In the genomic region with DNA sequence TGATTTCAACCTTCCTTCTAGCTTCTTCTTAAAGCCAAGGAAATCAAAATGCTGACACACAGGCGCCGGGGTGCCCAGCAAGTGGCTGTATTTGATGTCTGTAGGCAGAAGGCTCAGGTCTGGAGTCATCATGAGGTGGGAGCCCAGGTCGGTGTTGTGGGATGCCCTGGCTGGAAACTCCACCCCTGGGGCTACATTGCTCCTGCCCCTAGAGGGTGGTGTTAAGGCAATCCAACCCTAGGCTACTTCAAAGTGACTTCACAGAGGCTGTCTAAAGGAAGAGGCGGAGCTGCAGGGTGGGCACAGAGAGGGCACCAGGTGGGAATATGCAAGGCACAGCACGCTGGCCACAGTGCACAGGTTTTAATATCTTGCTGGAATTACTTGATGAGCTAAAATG, we compare ENCODE assay signal across 3 cellular contexts.
TF ChIP-seq lines count a peak whose summit lies in the region.

No MANE protein-coding gene starts in this region.

TF ChIP-seq in A549, 52 proteins besides CTCF, POLR2A, EP300 and RAD21:
- TF ChIP-seq MAX (IDR thresholded peaks at IDR 0.05) (no peak), GATA3 (IDR thresholded peaks at IDR 0.05; ENCODE audit: borderline replicate concordance) (no peak), RNF2 (IDR thresholded peaks at IDR 0.05; ENCODE audit: borderline replicate concordance, low read depth) (no peak), SMC3 (IDR thresholded peaks at IDR 0.05) (no peak)

TF ChIP-seq in HEK293, 187 proteins besides CTCF, POLR2A, EP300 and RAD21 (continued from another document):
- TF ChIP-seq HOXC10 (CRISPR knock-in tag; IDR thresholded peaks at IDR 0.05) = no peak
- TF ChIP-seq, protein P1, sequence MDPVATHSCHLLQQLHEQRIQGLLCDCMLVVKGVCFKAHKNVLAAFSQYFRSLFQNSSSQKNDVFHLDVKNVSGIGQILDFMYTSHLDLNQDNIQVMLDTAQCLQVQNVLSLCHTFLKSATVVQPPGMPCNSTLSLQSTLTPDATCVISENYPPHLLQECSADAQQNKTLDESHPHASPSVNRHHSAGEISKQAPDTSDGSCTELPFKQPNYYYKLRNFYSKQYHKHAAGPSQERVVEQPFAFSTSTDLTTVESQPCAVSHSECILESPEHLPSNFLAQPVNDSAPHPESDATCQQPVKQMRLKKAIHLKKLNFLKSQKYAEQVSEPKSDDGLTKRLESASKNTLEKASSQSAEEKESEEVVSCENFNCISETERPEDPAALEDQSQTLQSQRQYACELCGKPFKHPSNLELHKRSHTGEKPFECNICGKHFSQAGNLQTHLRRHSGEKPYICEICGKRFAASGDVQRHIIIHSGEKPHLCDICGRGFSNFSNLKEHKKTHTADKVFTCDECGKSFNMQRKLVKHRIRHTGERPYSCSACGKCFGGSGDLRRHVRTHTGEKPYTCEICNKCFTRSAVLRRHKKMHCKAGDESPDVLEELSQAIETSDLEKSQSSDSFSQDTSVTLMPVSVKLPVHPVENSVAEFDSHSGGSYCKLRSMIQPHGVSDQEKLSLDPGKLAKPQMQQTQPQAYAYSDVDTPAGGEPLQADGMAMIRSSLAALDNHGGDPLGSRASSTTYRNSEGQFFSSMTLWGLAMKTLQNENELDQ (tag by site-specific recombination; IDR thresholded peaks at IDR 0.05; ENCODE audit: low read depth) = no peak
- TF ChIP-seq ZNF660 (tag by site-specific recombination; IDR thresholded peaks at IDR 0.05) = no peak
- TF ChIP-seq OVOL3 (tag by site-specific recombination; IDR thresholded peaks at IDR 0.05) = no peak
- TF ChIP-seq ZNF768 (tag by site-specific recombination; IDR thresholded peaks at IDR 0.05) = 0 out of 2 replicates have a peak, but pooled peaks have one; percentile 20
- TF ChIP-seq YY2 (tag by site-specific recombination; IDR thresholded peaks at IDR 0.05) = no peak
- TF ChIP-seq ZNF155 (tag by site-specific recombination; IDR thresholded peaks at IDR 0.05) = no peak
- TF ChIP-seq ZNF132 (tag by site-specific recombination; IDR thresholded peaks at IDR 0.05; ENCODE audit: borderline replicate concordance) = no peak

TF ChIP-seq in H1, 55 proteins besides CTCF, POLR2A, EP300 and RAD21:
- TF ChIP-seq GTF2F1 (IDR thresholded peaks at IDR 0.05; ENCODE audit: borderline replicate concordance, low read depth, low read length) = no peak
